ENCODE assay signal across 25 cellular contexts in the genomic region with DNA sequence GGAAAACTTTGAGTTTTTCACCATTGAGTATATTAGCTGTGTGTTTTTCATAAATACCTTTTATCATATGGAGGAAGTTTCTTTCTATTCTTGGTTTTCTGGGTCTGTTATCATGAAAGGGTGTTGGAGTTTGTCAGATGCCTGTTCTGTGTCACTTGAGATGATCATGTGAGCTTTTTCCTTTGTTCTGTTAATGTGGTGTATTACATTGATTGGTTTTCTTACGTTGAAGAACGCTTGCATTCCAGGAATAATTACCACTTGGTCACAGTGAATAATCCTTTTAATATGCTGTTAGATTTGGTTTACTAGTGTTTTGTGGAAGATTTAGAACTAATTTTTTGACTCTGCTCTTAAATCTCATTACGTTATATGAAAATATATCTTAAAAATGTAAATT. TPM values are rescaled to one million over a fixed set of nuclear protein-coding genes. Genes with fewer than 3 reads are reported as not detected.
DNase-seq lines count a peak whose midpoint lies in the region; ATAC-seq and TF ChIP-seq lines count a peak whose summit lies in the region.
"Had no signal": no experiment of that assay in that cellular context is flagged by ENCODE, and none has a peak within 500 bp of the region (broad histone marks: within the 10 kb centered on the region; RNA-seq: fewer than 3 reads in every experiment).

No MANE protein-coding gene starts in this region.

- H3K36me3 Mint-ChIP-seq in GM23338 (ENCODE audit: low read depth) (peaks cover 24% of the 10 kb centered on the region), neural crest cell (ENCODE audit: low read depth) (peaks cover 13% of the 10 kb centered on the region)
- H3K36me3 Mint-ChIP-seq: activated naive CD8-positive, alpha-beta T cell treated with anti-CD3 and anti-CD28 coated beads for 36 hours; CD8-positive, alpha-beta T cell had no signal

- no peaks in the 10 kb centered on the region for H3K27me3 Mint-ChIP-seq in GM23338 (ENCODE audit: insufficient read depth, low read depth, poor library complexity)
- H3K27me3 Mint-ChIP-seq in neural crest cell (ENCODE audit: low read depth), result no peaks in the 10 kb centered on the region

- no peaks in the 10 kb centered on the region for H3K36me3 ChIP-seq in GM23338 (ENCODE audit: insufficient read depth)
- H3K36me3 ChIP-seq: ascending aorta, sigmoid colon had no signal

- H3K9me2 ChIP-seq in GM23338 (ENCODE audit: insufficient read depth), result no peaks in the 10 kb centered on the region

- peak overlapping the region; percentile 66 for H3K4me2 ChIP-seq in GM23338

- peaks cover 67% of the 10 kb centered on the region for H3K79me2 ChIP-seq in GM23338 (replicated peaks; ENCODE audit: insufficient read depth)

- H3K27me3 ChIP-seq in GM23338 (ENCODE audit: insufficient read depth), result no peaks in the 10 kb centered on the region
- H3K27me3 ChIP-seq: ascending aorta had no signal

- H3K4me3 Mint-ChIP-seq in GM23338 (peak overlapping the region; percentile 40), neural crest cell (peak overlapping the region; percentile 9)
- H3K4me3 Mint-ChIP-seq: activated B cell treated with CpG ODN at 0.5 μM for 24 hours; activated naive CD8-positive, alpha-beta T cell treated with anti-CD3 and anti-CD28 coated beads for 36 hours; CD8-positive, alpha-beta T cell; nephron progenitor cell; stimulated activated naive CD8-positive, alpha-beta T cell treated with anti-CD3 and anti-CD28 coated beads, Interleukin-15, Interleukin-2, amounts not matched to agents 100 ng/mL and 50 ng/mL, for 24 hours had no signal

- H4K20me1 ChIP-seq in GM23338 (replicated peaks; ENCODE audit: insufficient read depth), result peaks cover 27% of the 10 kb centered on the region

- peak overlapping the region; percentile 17 for H3K27ac Mint-ChIP-seq in GM23338
- no peak overlapping the region for H3K27ac Mint-ChIP-seq in neural crest cell (ENCODE audit: unreplicated experiment)
- H3K27ac Mint-ChIP-seq: activated B cell treated with CpG ODN at 0.5 μM for 24 hours; activated naive CD8-positive, alpha-beta T cell treated with anti-CD3 and anti-CD28 coated beads for 36 hours; CD8-positive, alpha-beta T cell; nephron progenitor cell; stimulated activated naive CD8-positive, alpha-beta T cell treated with anti-CD3 and anti-CD28 coated beads, Interleukin-15, Interleukin-2, amounts not matched to agents 100 ng/mL and 50 ng/mL, for 24 hours had no signal

- TF ChIP-seq CTCF in GM23338 (conservative IDR thresholded peaks at IDR 0.05; ENCODE audit: low read depth in 2 of 2), result no peak
- no peak for TF ChIP-seq CTCF in neural crest cell (conservative IDR thresholded peaks at IDR 0.05)

- no peak overlapping the region for H2AFZ ChIP-seq in GM23338

- H3K4me1 ChIP-seq in GM23338 (ENCODE audit: insufficient read depth), result peaks cover 21% of the 10 kb centered on the region
- H3K4me1 ChIP-seq: ascending aorta, sigmoid colon had no signal

- DNase-seq in GM23338 (ENCODE audit: low spot score) (peak; percentile 51), NCI-H128 (lab: John Stamatoyannopoulos, UW; ENCODE audit: unreplicated experiment) (peak; percentile 7), NCI-H345 treated with DMSO at 0.1 percent for 48 hours (lab: John Stamatoyannopoulos, UW; ENCODE audit: unreplicated experiment) (peak; percentile 28), neural crest cell (ENCODE audit: low read depth, low spot score) (no peak), RKO (ENCODE audit: low spot score) (no peak)
- no peak for DNase-seq in activated CD4-positive, alpha-beta T cell treated with anti-CD3 and anti-CD28 coated beads, Interleukin-2, amount 50 U/mL, for 1 hour
- DNase-seq: activated B cell treated with CpG ODN at 0.5 μM for 24 hours; activated CD4-positive, alpha-beta T cell treated with anti-CD3 and anti-CD28 coated beads, Interleukin-2, amount 50 U/mL, for 48 hours; activated CD8-positive, alpha-beta memory T cell treated with anti-CD3 and anti-CD28 coated beads, Interleukin-2, amount 50 U/mL, for 48 hours; activated naive CD8-positive, alpha-beta T cell treated with anti-CD3 and anti-CD28 coated beads for 36 hours; CD8-positive, alpha-beta T cell; cerebellar nuclear complex; DMS 273 treated with DMSO at 0.1 percent for 48 hours; mucosa of descending colon; NCI-H2227 treated with DMSO at 0.1 percent for 48 hours; nephron progenitor cell; NK-92 treated with Interleukin-12 subunit alpha and Interleukin-12 subunit beta, amount 100 ng/mL, for 24 hours; SHP77 treated with DMSO at 0.1 percent for 48 hours; sigmoid colon; stimulated activated CD4-positive, alpha-beta T cell treated with anti-CD3 and anti-CD28 coated beads, Interleukin-15, amount 100 ng/mL, for 24 hours; SW 1271 had no signal

- no peak for ATAC-seq in GM23338
- no peak for ATAC-seq in GM18517 (IDR thresholded peaks at IDR 0.05; ENCODE audit: unreplicated experiment)
- ATAC-seq: CD8-positive, alpha-beta T cell; mucosa of descending colon had no signal

- H3K27ac ChIP-seq in GM23338 (ENCODE audit: low read depth), result no peak overlapping the region
- H3K27ac ChIP-seq: ascending aorta, sigmoid colon had no signal

- no peaks in the 10 kb centered on the region for H3K9me3 Mint-ChIP-seq in GM23338
- H3K9me3 Mint-ChIP-seq in neural crest cell, result no peaks in the 10 kb centered on the region
- H3K9me3 Mint-ChIP-seq: activated B cell treated with CpG ODN at 0.5 μM for 24 hours; activated naive CD8-positive, alpha-beta T cell treated with anti-CD3 and anti-CD28 coated beads for 36 hours; CD8-positive, alpha-beta T cell; nephron progenitor cell; stimulated activated naive CD8-positive, alpha-beta T cell treated with anti-CD3 and anti-CD28 coated beads, Interleukin-15, Interleukin-2, amounts not matched to agents 100 ng/mL and 50 ng/mL, for 24 hours had no signal

- peak overlapping the region; percentile 24 for H3K4me3 ChIP-seq in GM23338
- H3K4me3 ChIP-seq: ascending aorta, mucosa of descending colon, sigmoid colon had no signal

- H3F3A ChIP-seq in GM23338 (replicated peaks; ENCODE audit: low read depth), result no peaks in the 10 kb centered on the region

- H3K4me1 Mint-ChIP-seq in GM23338 (peaks cover 56% of the 10 kb centered on the region), neural crest cell (peaks cover 16% of the 10 kb centered on the region)
- H3K4me1 Mint-ChIP-seq: activated B cell treated with CpG ODN at 0.5 μM for 24 hours; activated naive CD8-positive, alpha-beta T cell treated with anti-CD3 and anti-CD28 coated beads for 36 hours had no signal

TF ChIP-seq in GM23338, 12 proteins besides CTCF, POLR2A, EP300 and RAD21:
- no peak for TF ChIP-seq ZNF114 (CRISPR knock-in tag; IDR thresholded peaks at IDR 0.05)
- TF ChIP-seq ZNF331 (CRISPR knock-in tag; IDR thresholded peaks at IDR 0.05; ENCODE audit: low read depth), result no peak
- TF ChIP-seq, protein P1, sequence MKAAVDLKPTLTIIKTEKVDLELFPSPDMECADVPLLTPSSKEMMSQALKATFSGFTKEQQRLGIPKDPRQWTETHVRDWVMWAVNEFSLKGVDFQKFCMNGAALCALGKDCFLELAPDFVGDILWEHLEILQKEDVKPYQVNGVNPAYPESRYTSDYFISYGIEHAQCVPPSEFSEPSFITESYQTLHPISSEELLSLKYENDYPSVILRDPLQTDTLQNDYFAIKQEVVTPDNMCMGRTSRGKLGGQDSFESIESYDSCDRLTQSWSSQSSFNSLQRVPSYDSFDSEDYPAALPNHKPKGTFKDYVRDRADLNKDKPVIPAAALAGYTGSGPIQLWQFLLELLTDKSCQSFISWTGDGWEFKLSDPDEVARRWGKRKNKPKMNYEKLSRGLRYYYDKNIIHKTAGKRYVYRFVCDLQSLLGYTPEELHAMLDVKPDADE (IDR thresholded peaks at IDR 0.05), result no peak

RNA-seq across cellular contexts. Expression of a gene that starts 7.8 kb away (rescaled TPM):
- total RNA-seq in GM23338 (2014; rRNA removed; shearing (Covaris generic)), result 43.7 and 54.8 TPM in 2 replicates
- polyA plus RNA-seq in GM23338 (2016; fragmentation: Nextera tagmentation; extraction: Ambion mirVana), result 33.5 and 34.2 TPM in 2 replicates
- 21.7 and 22.0 TPM in 2 replicates for total RNA-seq in neural crest cell
- total RNA-seq: activated B cell treated with CpG ODN at 0.5 μM for 24 hours; ascending aorta; CD8-positive, alpha-beta T cell had no signal
- polyA plus RNA-seq: keratinocyte had no signal

Comparison
In these comparisons a context has a peak if more than half of its experiments do, and no peak if none do; other contexts are left out.
1. DNase-seq: peak in GM23338 (single experiment), NCI-H128 (single experiment) and NCI-H345 treated with DMSO at 0.1 percent for 48 hours (single experiment); none in neural crest cell (single experiment), RKO (single experiment) and activated CD4-positive, alpha-beta T cell treated with anti-CD3 and anti-CD28 coated beads, Interleukin-2, amount 50 U/mL, for 1 hour (single experiment).